29 cellular contexts compared by ENCODE assay signal in the genomic region with DNA sequence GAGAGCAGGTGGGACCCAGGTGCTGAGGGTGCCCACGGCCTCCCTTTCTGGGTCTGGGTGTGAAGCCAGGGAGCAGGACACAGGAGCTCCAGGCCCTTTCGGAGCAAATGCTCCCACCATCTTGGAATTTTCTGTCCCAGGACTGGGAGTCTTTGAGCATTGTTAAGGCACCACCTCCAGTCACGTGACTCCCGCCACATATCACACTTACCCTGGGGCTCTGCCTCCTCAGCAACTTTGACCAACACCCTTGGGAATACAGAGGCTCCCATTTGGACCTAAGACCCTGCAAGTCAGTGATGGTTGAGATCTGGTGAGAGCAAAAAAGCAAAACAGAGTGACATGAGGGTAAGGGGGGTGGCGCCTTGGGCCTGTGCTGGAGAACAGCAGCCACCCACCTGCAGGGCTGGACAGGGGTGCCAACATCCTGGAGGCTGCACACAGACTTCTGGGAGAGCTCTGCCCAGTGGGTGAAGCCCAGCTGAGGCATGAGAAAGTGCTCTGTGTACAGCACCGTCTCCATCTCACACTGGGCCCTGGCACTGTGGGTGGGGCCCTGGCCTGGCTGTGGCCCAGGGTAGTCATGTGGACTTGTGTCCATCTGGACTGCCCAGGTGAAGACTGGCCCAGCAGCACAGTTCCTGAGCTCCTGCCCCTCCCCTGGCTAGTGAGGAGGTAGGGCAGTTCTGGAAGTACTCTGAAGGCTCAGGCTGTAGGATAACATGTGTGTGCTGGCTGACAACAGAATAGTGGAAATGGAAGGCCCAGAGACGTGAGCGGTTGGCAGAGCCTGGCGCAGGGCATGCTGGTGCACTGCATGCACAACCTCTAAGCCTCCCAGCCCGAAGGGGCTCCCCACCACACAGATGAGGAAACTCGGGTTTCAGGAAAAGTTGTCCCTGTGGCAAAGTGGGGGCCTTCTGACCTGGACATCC. TPM values are rescaled to one million over a fixed set of nuclear protein-coding genes. Genes with fewer than 3 reads are reported as not detected.
DNase-seq lines count a peak whose midpoint lies in the region; ATAC-seq and TF ChIP-seq lines count a peak whose summit lies in the region.
"Had no signal": no experiment of that assay in that cellular context is flagged by ENCODE, and none has a peak within 500 bp of the region (broad histone marks: within the 10 kb centered on the region; RNA-seq: fewer than 3 reads in every experiment).

No MANE protein-coding gene starts in this region.

- no peaks in the 10 kb centered on the region for H3K27me3 ChIP-seq in right atrium auricular region
- H3K27me3 ChIP-seq in BE2C = no peaks in the 10 kb centered on the region
- H3K27me3 ChIP-seq: neural progenitor cell had no signal

- no peaks in the 10 kb centered on the region for H3K36me3 ChIP-seq in right atrium auricular region
- no peaks in the 10 kb centered on the region for H3K36me3 ChIP-seq in mucosa of descending colon (ENCODE audit: low read depth)
- H3K36me3 ChIP-seq in BE2C = no peaks in the 10 kb centered on the region; the same call in 1 of the 2 replicates
- H3K36me3 ChIP-seq: neural progenitor cell had no signal

- no peak overlapping the region for H3K4me3 Mint-ChIP-seq in CD14-positive monocyte
- H3K4me3 Mint-ChIP-seq: activated CD4-positive, alpha-beta memory T cell treated with anti-CD3 and anti-CD28 coated beads, Interleukin-2, amount 10 ng/mL, durations not matched to agents 7 days and 5 days; activated naive CD8-positive, alpha-beta T cell treated with anti-CD3 and anti-CD28 coated beads, Interleukin-2, amount 10 ng/mL, durations not matched to agents 7 days and 5 days; neural progenitor cell; type B pancreatic cell had no signal

- intact Hi-C loops in Right ventricle myocardium superior (cut with DNase I) = no loop called here
- intact Hi-C loops in mucosa of descending colon (cut with DNase I, micrococcal nuclease) = no loop called here
- intact Hi-C loops in CD14-positive monocyte (cut with micrococcal nuclease) = no loop called here

- H3K4me1 ChIP-seq in right atrium auricular region (peaks cover 0 to 19% of the 10 kb centered on the region in 2 donors), mucosa of descending colon (ENCODE audit: low read depth) (no peaks in the 10 kb centered on the region), BE2C (peaks cover 15% of the 10 kb centered on the region)
- H3K4me1 ChIP-seq: A549, neural progenitor cell, psoas muscle had no signal

- no peaks in the 10 kb centered on the region for H3K9me3 Mint-ChIP-seq in CD14-positive monocyte
- H3K9me3 Mint-ChIP-seq: activated CD4-positive, alpha-beta memory T cell treated with anti-CD3 and anti-CD28 coated beads, Interleukin-2, amount 10 ng/mL, durations not matched to agents 7 days and 5 days; activated naive CD8-positive, alpha-beta T cell treated with anti-CD3 and anti-CD28 coated beads, Interleukin-2, amount 10 ng/mL, durations not matched to agents 7 days and 5 days; neural progenitor cell; type B pancreatic cell had no signal

- ATAC-seq in Right ventricle myocardium superior (ENCODE audit: poor library complexity) = peak; percentile 23
- peak; percentile 21 for ATAC-seq in mucosa of descending colon
- no peak for ATAC-seq in HG03196 (IDR thresholded peaks at IDR 0.05; ENCODE audit: unreplicated experiment)
- ATAC-seq: A549, psoas muscle had no signal

- H3K27ac Mint-ChIP-seq in CD14-positive monocyte = no peak overlapping the region
- H3K27ac Mint-ChIP-seq: activated CD4-positive, alpha-beta memory T cell treated with anti-CD3 and anti-CD28 coated beads, Interleukin-2, amount 10 ng/mL, durations not matched to agents 7 days and 5 days; activated naive CD8-positive, alpha-beta T cell treated with anti-CD3 and anti-CD28 coated beads, Interleukin-2, amount 10 ng/mL, durations not matched to agents 7 days and 5 days; neural progenitor cell had no signal

- peaks cover 0 to 2% (median 0%) of the 10 kb centered on the region in 3 donors for H3K27me3 Mint-ChIP-seq in CD14-positive monocyte (ENCODE audit: low read depth in 3 of 3)
- H3K27me3 Mint-ChIP-seq: activated CD4-positive, alpha-beta memory T cell treated with anti-CD3 and anti-CD28 coated beads, Interleukin-2, amount 10 ng/mL, durations not matched to agents 7 days and 5 days; activated naive CD8-positive, alpha-beta T cell treated with anti-CD3 and anti-CD28 coated beads, Interleukin-2, amount 10 ng/mL, durations not matched to agents 7 days and 5 days; type B pancreatic cell had no signal

- no peaks in the 10 kb centered on the region for H3K4me1 Mint-ChIP-seq in CD14-positive monocyte
- H3K4me1 Mint-ChIP-seq: activated CD4-positive, alpha-beta memory T cell treated with anti-CD3 and anti-CD28 coated beads, Interleukin-2, amount 10 ng/mL, durations not matched to agents 7 days and 5 days; activated naive CD8-positive, alpha-beta T cell treated with anti-CD3 and anti-CD28 coated beads, Interleukin-2, amount 10 ng/mL, durations not matched to agents 7 days and 5 days had no signal

- TF ChIP-seq CTCF in right atrium auricular region (IDR thresholded peaks at IDR 0.05) (no peak), mucosa of descending colon (IDR thresholded peaks at IDR 0.05) (no peak), CD14-positive monocyte (IDR thresholded peaks at IDR 0.05) (no peak), BE2C (IDR thresholded peaks at IDR 0.05; ENCODE audit: low read depth, low read length) (no peak)

- H3K9me3 ChIP-seq in right atrium auricular region = no peaks in the 10 kb centered on the region
- H3K9me3 ChIP-seq in mucosa of descending colon = no peaks in the 10 kb centered on the region
- H3K9me3 ChIP-seq in BE2C = no peaks in the 10 kb centered on the region
- H3K9me3 ChIP-seq: A549, psoas muscle had no signal

- no peak for DNase-seq in Right ventricle myocardium superior
- DNase-seq in right atrium auricular region (ENCODE audit: low spot score) = no peak
- peak; percentile 82 for DNase-seq in cerebellum (ENCODE audit: low spot score)
- DNase-seq in mucosa of descending colon = peak in 1 of 3 donors; percentile 19
- DNase-seq in CD14-positive monocyte (ENCODE audit: low spot score) = no peak
- no peak for DNase-seq in BE2C
- DNase-seq in NCI-H82 treated with DMSO at 0.1 percent for 48 hours (lab: John Stamatoyannopoulos, UW; ENCODE audit: unreplicated experiment) = no peak
- DNase-seq: activated CD4-positive, alpha-beta memory T cell treated with anti-CD3 and anti-CD28 coated beads, Interleukin-2, amount 10 ng/mL, durations not matched to agents 7 days and 5 days; activated CD4-positive, CD25-positive, alpha-beta regulatory T cell; activated effector memory CD4-positive, alpha-beta T cell treated with Interleukin-2 at 50 U/mL for 16 hours; activated naive CD8-positive, alpha-beta T cell treated with anti-CD3 and anti-CD28 coated beads, Interleukin-2, amount 10 ng/mL, durations not matched to agents 7 days and 5 days; activated T-cell treated with anti-CD3 and anti-CD28 coated beads for 4 hours; cortex of kidney; H7; IMR-90; islet precursor cell; NCI-H1105; NCI-H1930; NCI-H345; NCI-H774; OCI-M1; psoas muscle; T-helper 9 cell had no signal

- no peak overlapping the region for H3K4me3 ChIP-seq in right atrium auricular region
- H3K4me3 ChIP-seq in mucosa of descending colon = no peak overlapping the region
- no peak overlapping the region for H3K4me3 ChIP-seq in BE2C (ENCODE audit: low read depth, low read length)
- H3K4me3 ChIP-seq: A549, neural progenitor cell, psoas muscle had no signal

- H3K27ac ChIP-seq in right atrium auricular region = peak overlapping the region in 1 of 2 donors; percentile 39
- H3K27ac ChIP-seq: A549, neural progenitor cell, psoas muscle had no signal

- no peaks in the 10 kb centered on the region for H3K36me3 Mint-ChIP-seq in CD14-positive monocyte
- H3K36me3 Mint-ChIP-seq: activated naive CD8-positive, alpha-beta T cell treated with anti-CD3 and anti-CD28 coated beads, Interleukin-2, amount 10 ng/mL, durations not matched to agents 7 days and 5 days; type B pancreatic cell had no signal

RNA-seq across cellular contexts. Expression of a gene that starts 35.6 kb away (rescaled TPM):
- total RNA-seq in Right ventricle myocardium superior (not detected), right atrium auricular region (not detected), cerebellum (5.5 TPM), mucosa of descending colon (under 1 TPM in 2 of 3 donors, not detected in 1; 0.54 to 0.58 TPM)
- polyA plus RNA-seq in CD14-positive monocyte = not detected
- polyA plus RNA-seq in BE2C (2012; ENCODE audit: insufficient read depth, insufficient read length, low read depth) = not detected
- total RNA-seq: activated CD4-positive, alpha-beta memory T cell treated with anti-CD3 and anti-CD28 coated beads, Interleukin-2, amount 10 ng/mL, durations not matched to agents 7 days and 5 days; glomerular endothelial cell; H7; IMR-90; lung microvascular endothelial cell; psoas muscle had no signal
- polyA plus RNA-seq: IMR-90, psoas muscle had no signal

RNA-seq across cellular contexts. Expression of a gene that starts 35.9 kb away (rescaled TPM):
- 3.1 TPM for total RNA-seq in Right ventricle myocardium superior
- total RNA-seq in right atrium auricular region = 1 to 10 TPM; 1.9 to 3.2 TPM
- total RNA-seq in cerebellum = 51.8 TPM
- 10 to 100 TPM in 1 of 3 donors, 1 to 10 TPM in 1, under 1 TPM in 1; 0.96 to 25.1 (median 1.7) TPM for total RNA-seq in mucosa of descending colon
- polyA plus RNA-seq in CD14-positive monocyte = under 1 TPM in 1 of 2 donors, not detected in 1; 0.04 TPM
- 23.0 TPM for polyA plus RNA-seq in BE2C (2012; ENCODE audit: insufficient read depth, insufficient read length, low read depth)

RNA-seq across cellular contexts. Expression of a gene that starts 39.1 kb away (rescaled TPM):
- 0.35 TPM for total RNA-seq in Right ventricle myocardium superior
- total RNA-seq in right atrium auricular region = 1 to 10 TPM in 1 of 2 donors, under 1 TPM in 1; 0.59 to 2.0 TPM
- 6.8 TPM for total RNA-seq in cerebellum
- total RNA-seq in mucosa of descending colon = 1 to 10 TPM; 1.0 to 6.4 (median 1.2) TPM
- polyA plus RNA-seq in CD14-positive monocyte = under 1 TPM; 0.37 to 0.78 TPM
- polyA plus RNA-seq in BE2C (2012; ENCODE audit: insufficient read depth, insufficient read length, low read depth) = 2.8 TPM
